4 cellular contexts compared by ENCODE assay signal in the genomic region with DNA sequence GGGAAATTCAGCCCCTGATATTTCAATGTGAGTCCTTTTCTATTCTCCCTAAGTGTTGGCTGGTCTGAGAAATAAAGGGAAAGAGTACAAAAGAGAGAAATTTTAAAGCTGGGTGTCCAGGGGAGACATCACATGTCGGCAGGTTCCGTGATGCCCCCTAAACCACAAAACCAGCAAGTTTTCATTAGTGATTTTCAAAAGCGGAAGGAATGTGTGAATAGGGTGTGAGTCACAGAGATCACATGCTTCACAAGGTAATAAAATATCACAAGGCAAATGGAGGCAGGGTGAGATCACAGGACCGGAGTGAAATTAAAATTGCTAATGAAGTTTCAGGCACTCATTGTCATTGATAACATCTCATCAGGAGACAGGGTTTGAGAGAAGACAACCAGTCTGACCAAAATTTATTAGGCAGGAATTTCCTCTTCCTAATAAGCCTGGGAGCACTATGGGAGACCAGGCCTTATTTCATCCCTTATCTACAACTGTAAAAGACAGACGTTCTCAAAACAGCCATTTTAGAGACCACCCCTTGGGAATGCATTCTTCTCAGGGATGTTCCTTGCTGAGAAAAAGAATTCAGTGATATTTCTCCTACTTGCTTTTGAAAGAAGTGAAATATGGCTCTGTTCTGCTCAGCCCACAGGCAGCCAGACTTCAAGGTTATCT. TPM values are rescaled to one million over a fixed set of nuclear protein-coding genes. Genes with fewer than 3 reads are reported as not detected.
"Had no signal": no experiment of that assay in that cellular context is flagged by ENCODE, and none has a peak within 500 bp of the region (broad histone marks: within the 10 kb centered on the region; RNA-seq: fewer than 3 reads in every experiment).

No MANE protein-coding gene starts in this region.

RNA-seq across cellular contexts. Expression of a gene that starts 5.1 kb away (rescaled TPM):
- polyA plus RNA-seq: heart right ventricle; immature natural killer cell; mammary epithelial cell; naive thymus-derived CD8-positive, alpha-beta T cell had no signal
